In genomic region chr17:50023520-50023919, GRCh38 we compare ENCODE assay signal across 1 cellular context.
TF ChIP-seq lines count a peak whose summit lies in the region.

No MANE protein-coding gene starts in this region.

TF ChIP-seq in K562, 482 proteins besides CTCF, POLR2A, EP300 and RAD21:
- no peak for TF ChIP-seq ELF1 (tag; IDR thresholded peaks at IDR 0.05)
- TF ChIP-seq PHF20 (IDR thresholded peaks at IDR 0.05; ENCODE audit: partially characterized antibody) = peak; percentile 58
- TF ChIP-seq NFIX (CRISPR knock-in tag; IDR thresholded peaks at IDR 0.05; ENCODE audit: low read depth) = no peak
- TF ChIP-seq ZNF79 (CRISPR knock-in tag; IDR thresholded peaks at IDR 0.05; ENCODE audit: low read depth) = no peak
- no peak for TF ChIP-seq TCF3 (CRISPR knock-in tag; IDR thresholded peaks at IDR 0.05)
- TF ChIP-seq ZNF24 (IDR thresholded peaks at IDR 0.05) = no peak
- TF ChIP-seq GTF2A2 (tag; IDR thresholded peaks at IDR 0.05) = no peak
TF ChIP-seq in K562: peak in this region for 1.
